8 cellular contexts compared by ENCODE assay signal in genomic region chr1:54404939-54405880, GRCh38. TPM values are rescaled to one million over a fixed set of nuclear protein-coding genes. Genes with fewer than 3 reads are reported as not detected.
DNase-seq lines count a peak whose midpoint lies in the region; ATAC-seq and TF ChIP-seq lines count a peak whose summit lies in the region.

No MANE protein-coding gene starts in this region.

- H2AFZ ChIP-seq in DND-41 (ENCODE audit: low read depth, low read length), result 0 out of 2 replicates have a peak overlapping the region, but pooled peaks have one; percentile 10

- no peaks in the 10 kb centered on the region for H3K27me3 ChIP-seq in DND-41 (ENCODE audit: insufficient read depth, low read length, poor library complexity)
- no peaks in the 10 kb centered on the region for H3K27me3 ChIP-seq in HUES64 (ENCODE audit: insufficient read depth, low read length)
- no peaks in the 10 kb centered on the region for H3K27me3 ChIP-seq in right atrium auricular region
- H3K27me3 ChIP-seq in sigmoid colon, result no peaks in the 10 kb centered on the region

- H3K4me3 ChIP-seq in DND-41 (ENCODE audit: low read depth in 1 of 2, low read length in 2 of 2) (peak overlapping the region; percentile 58 to 75), HUES64 (ENCODE audit: low read length) (peak overlapping the region; percentile 75), right atrium auricular region (peak overlapping the region; percentile 75 to 92), sigmoid colon (peak overlapping the region; percentile 75 to 99 (median 84))

- H3K27ac Mint-ChIP-seq in activated T-helper 2 cell treated with anti-CD3 and anti-CD28 coated beads, Interferon-gamma antibody, Interleukin-2, Interleukin-4, amounts not matched to agents 10 μg/mL and 5 μg/mL and 100 μg/mL, durations not matched to agents 14 hours and 24 hours and 36 hours, result peak overlapping the region; percentile 77

- TF ChIP-seq EP300 in sigmoid colon (IDR thresholded peaks at IDR 0.05), result no peak

- WGBS in HUES64, result under 1% methylated on average over 88 of the region's 91 CpGs
- 1 to 2% methylated on average over 91 of the region's 91 CpGs for WGBS in sigmoid colon, 2 donors

- peak overlapping the region; percentile 78 for H3K4me3 Mint-ChIP-seq in activated T-helper 2 cell treated with anti-CD3 and anti-CD28 coated beads, Interferon-gamma antibody, Interleukin-2, Interleukin-4, amounts not matched to agents 10 μg/mL and 5 μg/mL and 100 μg/mL, durations not matched to agents 14 hours and 24 hours and 36 hours (ENCODE audit: low read depth)

- H3K36me3 ChIP-seq in DND-41 (ENCODE audit: insufficient read depth, low read length) (peaks cover 37% of the 10 kb centered on the region), HUES64 (ENCODE audit: insufficient read depth, low read length) (peaks cover 37% of the 10 kb centered on the region), right atrium auricular region (no peaks in the 10 kb centered on the region), sigmoid colon (peaks cover 0 to 22% (median 7%) of the 10 kb centered on the region in 4 donors)

- intact Hi-C loops in activated T-helper 2 cell treated with anti-CD3 and anti-CD28 coated beads, Interferon-gamma antibody, Interleukin-2, Interleukin-4, amounts not matched to agents 10 μg/mL and 5 μg/mL and 100 μg/mL, durations not matched to agents 14 hours and 24 hours and 36 hours (cut with micrococcal nuclease), result loop anchor here (1.0 to 10.0 kb wide), 5 partner anchors 29 to 460 kb away; partner anchors contain the start of genes IFT25 and LRRC42
- intact Hi-C loops in sigmoid colon (cut with DNase I), result loop anchor here (5.0 kb wide), 3 partner anchors 38 to 283 kb away; no protein-coding TSS in a partner anchor

- TF ChIP-seq CTCF in DND-41 (IDR thresholded peaks at IDR 0.05; ENCODE audit: borderline replicate concordance, extremely low read depth, low read length, poor library complexity, severe bottlenecking) (peak; percentile 6), right atrium auricular region (IDR thresholded peaks at IDR 0.05) (peak in 1 of 2 donors; percentile 19), sigmoid colon (IDR thresholded peaks at IDR 0.05) (no peak)

- H3K9me3 ChIP-seq in DND-41 (ENCODE audit: insufficient read depth, low read length, severe bottlenecking) (no peaks in the 10 kb centered on the region), HUES64 (ENCODE audit: insufficient read depth, low read depth, low read length) (no peaks in the 10 kb centered on the region), right atrium auricular region (no peaks in the 10 kb centered on the region), sigmoid colon (no peaks in the 10 kb centered on the region)

- DNase-seq in DND-41 (peak; percentile 38), right atrium auricular region (ENCODE audit: low spot score) (no peak), sigmoid colon (no peak)
- DNase-seq in activated T-helper 2 cell treated with anti-CD3 and anti-CD28 coated beads, Interferon-gamma antibody, Interleukin-2, Interleukin-4, amounts not matched to agents 10 μg/mL and 5 μg/mL and 100 μg/mL, durations not matched to agents 14 hours and 24 hours and 36 hours (ENCODE audit: low spot score), result no peak

- H3K4me2 ChIP-seq in DND-41 (ENCODE audit: insufficient read depth, low read length), result peak overlapping the region; percentile 68

- peaks cover 72% of the 10 kb centered on the region for H3K4me1 Mint-ChIP-seq in activated T-helper 2 cell treated with anti-CD3 and anti-CD28 coated beads, Interferon-gamma antibody, Interleukin-2, Interleukin-4, amounts not matched to agents 10 μg/mL and 5 μg/mL and 100 μg/mL, durations not matched to agents 14 hours and 24 hours and 36 hours (ENCODE audit: low read depth)

- ATAC-seq in DND-41 (ENCODE audit: insufficient read depth, low read depth) (no peak), GM19328 (IDR thresholded peaks at IDR 0.05; ENCODE audit: unreplicated experiment) (no peak), GM21367 (IDR thresholded peaks at IDR 0.05; ENCODE audit: unreplicated experiment) (no peak), GM21576 (IDR thresholded peaks at IDR 0.05; ENCODE audit: unreplicated experiment) (no peak)

- H3K27ac ChIP-seq in DND-41 (ENCODE audit: low read length) (peak overlapping the region; percentile 63), HUES64 (ENCODE audit: low read depth, low read length) (no peak overlapping the region), right atrium auricular region (peak overlapping the region; percentile 54 to 78), sigmoid colon (peak overlapping the region; percentile 68 to 100 (median 98))

- peaks cover 42% of the 10 kb centered on the region for H4K20me1 ChIP-seq in DND-41 (ENCODE audit: insufficient read depth, low read length)

- H3K27me3 Mint-ChIP-seq in activated T-helper 2 cell treated with anti-CD3 and anti-CD28 coated beads, Interferon-gamma antibody, Interleukin-2, Interleukin-4, amounts not matched to agents 10 μg/mL and 5 μg/mL and 100 μg/mL, durations not matched to agents 14 hours and 24 hours and 36 hours (ENCODE audit: low read depth), result no peaks in the 10 kb centered on the region

- no peaks in the 10 kb centered on the region for H3K9me3 Mint-ChIP-seq in activated T-helper 2 cell treated with anti-CD3 and anti-CD28 coated beads, Interferon-gamma antibody, Interleukin-2, Interleukin-4, amounts not matched to agents 10 μg/mL and 5 μg/mL and 100 μg/mL, durations not matched to agents 14 hours and 24 hours and 36 hours

- H3K79me2 ChIP-seq in DND-41 (ENCODE audit: insufficient read depth, low read length), result peaks cover 67% of the 10 kb centered on the region

- peak overlapping the region; percentile 77 for H3K9ac ChIP-seq in DND-41 (ENCODE audit: low read depth, low read length)
- H3K9ac ChIP-seq in HUES64 (ENCODE audit: low read depth, low read length), result peak overlapping the region; percentile 81

- H3K4me1 ChIP-seq in DND-41 (ENCODE audit: insufficient read depth, low read length), result peaks cover 73% of the 10 kb centered on the region
- peaks cover 42% of the 10 kb centered on the region for H3K4me1 ChIP-seq in HUES64 (ENCODE audit: insufficient read depth, low read length)
- H3K4me1 ChIP-seq in right atrium auricular region, result peaks cover 0 to 55% of the 10 kb centered on the region in 2 donors
- H3K4me1 ChIP-seq in sigmoid colon, result peaks cover 0 to 61% (median 48%) of the 10 kb centered on the region in 4 donors

- peaks cover 46% of the 10 kb centered on the region for H3K36me3 Mint-ChIP-seq in activated T-helper 2 cell treated with anti-CD3 and anti-CD28 coated beads, Interferon-gamma antibody, Interleukin-2, Interleukin-4, amounts not matched to agents 10 μg/mL and 5 μg/mL and 100 μg/mL, durations not matched to agents 14 hours and 24 hours and 36 hours (ENCODE audit: low read depth)

- TF ChIP-seq POLR2A in sigmoid colon (IDR thresholded peaks at IDR 0.05), result no peak

RNA-seq across cellular contexts. Expression of gene SSBP3, which starts 1.0 kb away (rescaled TPM):
- 117 TPM for polyA plus RNA-seq in HUES64 (2013, experiment 1 of 2)
- 122 TPM for polyA plus RNA-seq in HUES64 (2013, experiment 2 of 2)
- 84.4 and 89.9 TPM in 2 replicates for total RNA-seq in activated T-helper 2 cell treated with anti-CD3 and anti-CD28 coated beads, Interferon-gamma antibody, Interleukin-2, Interleukin-4, amounts not matched to agents 10 μg/mL and 5 μg/mL and 100 μg/mL, durations not matched to agents 14 hours and 24 hours and 36 hours
- total RNA-seq in right atrium auricular region, result 10 to 100 TPM; 15.2 to 16.6 TPM
- total RNA-seq in sigmoid colon, result 10 to 100 TPM; 27.4 to 38.5 (median 34.8) TPM
- polyA plus RNA-seq in sigmoid colon, result 10 to 100 TPM; 40.1 to 62.5 (median 41.8) TPM
